In the genomic region with DNA sequence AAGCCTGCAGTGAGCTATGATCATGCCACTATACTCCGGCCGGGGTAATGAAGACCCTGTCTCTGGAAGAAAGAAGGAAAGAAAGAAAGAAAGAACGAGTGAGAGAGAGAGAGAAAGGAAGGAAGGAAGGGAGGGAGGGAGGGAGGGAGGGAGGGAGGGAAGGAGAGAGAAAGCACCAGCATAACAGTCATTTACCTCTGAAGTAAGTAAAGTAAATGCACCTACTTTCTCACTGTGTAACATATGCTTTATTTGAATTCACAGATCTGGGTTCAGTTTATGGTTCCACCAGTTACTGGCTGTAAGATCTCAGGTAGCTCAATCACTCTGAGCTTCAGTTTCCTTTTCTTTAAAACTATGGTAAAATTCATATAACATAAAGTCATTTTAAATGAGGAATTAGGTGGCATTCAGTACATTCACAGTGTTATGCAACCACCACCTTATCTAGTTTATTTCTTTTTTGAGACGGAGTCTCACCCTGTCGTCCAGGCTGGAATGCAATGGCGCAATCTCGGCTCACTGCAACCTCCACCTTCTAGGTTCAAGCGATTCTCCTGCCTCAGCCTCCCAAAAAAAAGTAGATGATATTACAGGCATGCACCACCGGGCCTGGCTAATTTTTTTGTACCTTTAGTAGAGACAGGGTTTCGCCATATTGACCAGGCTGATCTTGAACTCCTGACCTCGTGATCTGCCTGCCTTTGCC, we compare ENCODE assay signal across 22 cellular contexts.
"Had no signal": no experiment of that assay in that cellular context is flagged by ENCODE, and none has a peak within 500 bp of the region (broad histone marks: within the 10 kb centered on the region; RNA-seq: fewer than 3 reads in every experiment).

No MANE protein-coding gene starts in this region.

- H3K4me3 Mint-ChIP-seq: activated CD8-positive, alpha-beta T cell treated with anti-CD3 and anti-CD28 coated beads, Interleukin-2, amount 10 ng/mL, durations not matched to agents 7 days and 5 days; activated T-helper 1 cell treated with anti-CD3 and anti-CD28 coated beads, Interleukin-12 subunit alpha, Interleukin-12 subunit beta, Interleukin-2, Interleukin-4 antibody, amounts not matched to agents 30 ng/mL and 10 ng/mL and 1 ng/mL, durations not matched to agents 14 hours and 24 hours and 36 hours; mesothelial cell of epicardium; naive thymus-derived CD8-positive, alpha-beta T cell had no signal

- H3K4me1 ChIP-seq: ascending aorta, left ventricle myocardium inferior had no signal

- H3K36me3 ChIP-seq: ascending aorta, brain microvascular endothelial cell, left ventricle myocardium inferior, WERI-Rb-1 had no signal

- H3K9me3 Mint-ChIP-seq: activated T-helper 1 cell treated with anti-CD3 and anti-CD28 coated beads, Interleukin-12 subunit alpha, Interleukin-12 subunit beta, Interleukin-2, Interleukin-4 antibody, amounts not matched to agents 30 ng/mL and 10 ng/mL and 1 ng/mL, durations not matched to agents 14 hours and 24 hours and 36 hours; naive thymus-derived CD8-positive, alpha-beta T cell had no signal

- ATAC-seq: activated CD8-positive, alpha-beta T cell treated with anti-CD3 and anti-CD28 coated beads, Interleukin-2, amount 10 ng/mL, durations not matched to agents 7 days and 5 days; naive thymus-derived CD8-positive, alpha-beta T cell; stimulated activated naive CD8-positive, alpha-beta T cell treated with anti-CD3 and anti-CD28 coated beads, Interleukin-15, Interleukin-2, amounts not matched to agents 100 U/mL and 50 U/mL, for 24 hours had no signal

- H3K27me3 Mint-ChIP-seq: naive thymus-derived CD8-positive, alpha-beta T cell; progenitor cell of endocrine pancreas had no signal

- H3K27ac ChIP-seq: ascending aorta, brain microvascular endothelial cell, left ventricle myocardium inferior, WERI-Rb-1 had no signal

- H3K9me3 ChIP-seq: ascending aorta, left ventricle myocardium inferior had no signal

- H3K4me3 ChIP-seq: ascending aorta, left ventricle myocardium inferior had no signal

- H3K4me1 Mint-ChIP-seq: mesothelial cell of epicardium had no signal

- H3K36me3 Mint-ChIP-seq: mesothelial cell of epicardium; naive thymus-derived CD8-positive, alpha-beta T cell had no signal

- DNase-seq: activated CD4-positive, alpha-beta T cell treated with anti-CD3 and anti-CD28 coated beads for 1 hour; activated CD4-positive, alpha-beta T cell treated with anti-CD3 and anti-CD28 coated beads, Interleukin-2, amount 50 U/mL, for 1 hour; activated CD8-positive, alpha-beta T cell treated with anti-CD3 and anti-CD28 coated beads, Interleukin-2, amount 10 ng/mL, durations not matched to agents 7 days and 5 days; activated gamma-delta T cell; activated naive CD4-positive, alpha-beta T cell treated with anti-CD3 and anti-CD28 coated beads, Interleukin-2, amount 50 U/mL, for 16 hours; brain microvascular endothelial cell; caudate nucleus; dermis blood vessel endothelial cell; effector CD8-positive, alpha-beta T cell; erythroblast; foreskin melanocyte; hippocampal formation; left ventricle myocardium inferior; naive thymus-derived CD8-positive, alpha-beta T cell; stimulated activated CD4-positive, alpha-beta T cell treated with anti-CD3 and anti-CD28 coated beads, Interleukin-4, amount 100 ng/mL, for 24 hours; stimulated activated naive CD8-positive, alpha-beta T cell treated with anti-CD3 and anti-CD28 coated beads, Interleukin-15, Interleukin-2, amounts not matched to agents 100 U/mL and 50 U/mL, for 24 hours; WERI-Rb-1 had no signal

- H3K27me3 ChIP-seq: ascending aorta, brain microvascular endothelial cell had no signal

- FAIRE-seq: TTC549 had no signal

- H3K27ac Mint-ChIP-seq: activated CD8-positive, alpha-beta T cell treated with anti-CD3 and anti-CD28 coated beads, Interleukin-2, amount 10 ng/mL, durations not matched to agents 7 days and 5 days; activated T-helper 1 cell treated with anti-CD3 and anti-CD28 coated beads, Interleukin-12 subunit alpha, Interleukin-12 subunit beta, Interleukin-2, Interleukin-4 antibody, amounts not matched to agents 30 ng/mL and 10 ng/mL and 1 ng/mL, durations not matched to agents 14 hours and 24 hours and 36 hours; mesothelial cell of epicardium; progenitor cell of endocrine pancreas had no signal
